Comparison of ENCODE assay signal across 1 cellular context in genomic region chr2:170924969-170925368, GRCh38.
A peak's percentile ranks its signal among the peaks of the same experiment; 100 is the strongest.
TF ChIP-seq lines count a peak whose summit lies in the region.

No MANE protein-coding gene starts in this region.

TF ChIP-seq in K562, 482 proteins besides CTCF, POLR2A, EP300 and RAD21:
- TF ChIP-seq PRDM10 (IDR thresholded peaks at IDR 0.05; ENCODE audit: partially characterized antibody) (peak; percentile 42), KDM4B (IDR thresholded peaks at IDR 0.05; ENCODE audit: borderline replicate concordance in 2 of 2, low read depth in 1 of 2) (no peak), STAT6 (CRISPR knock-in tag; IDR thresholded peaks at IDR 0.05) (no peak)
